In the genomic region with DNA sequence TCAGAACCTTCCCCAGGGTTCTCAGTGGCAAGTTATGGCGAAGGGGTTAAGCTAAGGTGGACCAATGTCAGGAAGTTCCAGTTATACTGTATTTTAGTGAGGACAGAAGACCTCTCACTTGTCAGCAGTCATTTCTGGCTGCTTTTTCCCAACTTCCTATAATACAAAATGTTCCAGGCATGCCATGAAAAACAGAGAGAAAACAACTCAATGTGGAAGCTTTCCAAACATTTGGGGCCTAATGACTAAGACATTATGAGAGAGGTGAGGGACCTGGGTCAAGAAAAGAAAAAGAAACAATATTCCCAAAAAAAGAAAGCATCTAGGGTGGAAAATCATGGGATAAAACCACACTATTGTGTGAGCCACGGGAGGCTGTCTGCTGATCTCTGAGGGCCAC, we compare ENCODE assay signal across 17 cellular contexts.
DNase-seq lines count a peak whose midpoint lies in the region; ATAC-seq and TF ChIP-seq lines count a peak whose summit lies in the region.
"Had no signal": no experiment of that assay in that cellular context is flagged by ENCODE, and none has a peak within 500 bp of the region (broad histone marks: within the 10 kb centered on the region; RNA-seq: fewer than 3 reads in every experiment).

No MANE protein-coding gene starts in this region.

- no peak overlapping the region for H3K4me3 ChIP-seq in left ventricle myocardium inferior
- H3K4me3 ChIP-seq in endodermal cell (ENCODE audit: low read length), result peak overlapping the region; percentile 65
- H3K4me3 ChIP-seq in mesendoderm (ENCODE audit: low read length), result no peak overlapping the region
- no peak overlapping the region for H3K4me3 ChIP-seq in tibial artery
- H3K4me3 ChIP-seq in psoas muscle, result no peak overlapping the region
- H3K4me3 ChIP-seq: BLaER1 had no signal

- peaks cover 5% of the 10 kb centered on the region for H3K79me2 ChIP-seq in mesendoderm (ENCODE audit: control insufficient read depth, insufficient read depth, low read length)

- H4K5ac ChIP-seq in mesendoderm (ENCODE audit: low read length), result no peak overlapping the region

- H3K9me3 ChIP-seq in left ventricle myocardium inferior (replicated peaks) (no peaks in the 10 kb centered on the region), endodermal cell (ENCODE audit: control insufficient read depth, low read length) (peaks cover 32% of the 10 kb centered on the region), tibial artery (no peaks in the 10 kb centered on the region), psoas muscle (no peaks in the 10 kb centered on the region)
- H3K9me3 ChIP-seq: BLaER1, Caco-2 had no signal

- H2BK5ac ChIP-seq in mesendoderm (ENCODE audit: low read length), result peak overlapping the region; percentile 20

- H3K23ac ChIP-seq in mesendoderm (ENCODE audit: low read length), result no peak overlapping the region

- H4K8ac ChIP-seq in mesendoderm (ENCODE audit: low read depth, low read length), result no peak overlapping the region

- peak overlapping the region; percentile 96 for H3K18ac ChIP-seq in mesendoderm (ENCODE audit: low read length)

- H3K4me3 Mint-ChIP-seq in endodermal cell, result no peak overlapping the region
- no peak overlapping the region for H3K4me3 Mint-ChIP-seq in activated CD4-positive, alpha-beta memory T cell treated with anti-CD3 and anti-CD28 coated beads, Interleukin-2, amount 10 ng/mL, durations not matched to agents 7 days and 5 days
- H3K4me3 Mint-ChIP-seq: CD8-positive, alpha-beta memory T cell; H9 had no signal

- H3K4ac ChIP-seq in mesendoderm (ENCODE audit: low read depth, low read length), result peak overlapping the region; percentile 87

- peak overlapping the region; percentile 7 for H2BK15ac ChIP-seq in mesendoderm (replicated peaks; ENCODE audit: low read depth)

- POLR2A ChIA-PET in activated CD4-positive, alpha-beta memory T cell treated with anti-CD3 and anti-CD28 coated beads, Interleukin-2, amount 10 ng/mL, durations not matched to agents 7 days and 5 days (lab: Charles Lee), result no interaction called here

- H3K27ac Mint-ChIP-seq in endodermal cell, result peak overlapping the region; percentile 74
- no peak overlapping the region for H3K27ac Mint-ChIP-seq in activated CD4-positive, alpha-beta memory T cell treated with anti-CD3 and anti-CD28 coated beads, Interleukin-2, amount 10 ng/mL, durations not matched to agents 7 days and 5 days
- H3K27ac Mint-ChIP-seq: CD8-positive, alpha-beta memory T cell; H9 had no signal

- peaks cover 20% of the 10 kb centered on the region for H3K9me3 Mint-ChIP-seq in endodermal cell
- no peaks in the 10 kb centered on the region for H3K9me3 Mint-ChIP-seq in activated CD4-positive, alpha-beta memory T cell treated with anti-CD3 and anti-CD28 coated beads, Interleukin-2, amount 10 ng/mL, durations not matched to agents 7 days and 5 days
- H3K9me3 Mint-ChIP-seq: CD8-positive, alpha-beta memory T cell had no signal

- H3K56ac ChIP-seq in mesendoderm (ENCODE audit: low read length), result no peak overlapping the region

- H3K4me1 Mint-ChIP-seq in endodermal cell, result peaks cover 51% of the 10 kb centered on the region
- no peaks in the 10 kb centered on the region for H3K4me1 Mint-ChIP-seq in activated CD4-positive, alpha-beta memory T cell treated with anti-CD3 and anti-CD28 coated beads, Interleukin-2, amount 10 ng/mL, durations not matched to agents 7 days and 5 days
- H3K4me1 Mint-ChIP-seq: CD8-positive, alpha-beta memory T cell had no signal

- CTCF ChIA-PET in activated CD4-positive, alpha-beta memory T cell treated with anti-CD3 and anti-CD28 coated beads, Interleukin-2, amount 10 ng/mL, durations not matched to agents 7 days and 5 days (lab: Charles Lee), result no interaction called here

- intact Hi-C loops in left ventricle myocardium inferior (cut with micrococcal nuclease), result no loop called here
- intact Hi-C loops in Right ventricle myocardium superior (cut with DNase I), result no loop called here
- intact Hi-C loops in tibial artery (cut with DNase I; ENCODE audit: low total_unique reads), result no loop called here
- intact Hi-C loops in psoas muscle (cut with DNase I), result no loop called here

- WGBS in endodermal cell (ENCODE audit: insufficient coverage in 1 of 2, insufficient read length in 1 of 2), 2 experiments, result 94 to 100% methylated on average over 1 to 2 of the region's 2 CpGs
- WGBS in mesendoderm (ENCODE audit: extremely low coverage, insufficient coverage, low lambda C conversion rate), result no CpG with 5 or more reads among the region's 2 CpGs
- WGBS in psoas muscle, 3 donors, result 54 to 69% (median 59%) methylated on average over 2 of the region's 2 CpGs

- no peaks in the 10 kb centered on the region for H3K4me1 ChIP-seq in left ventricle myocardium inferior
- peaks cover 5% of the 10 kb centered on the region for H3K4me1 ChIP-seq in endodermal cell (ENCODE audit: control insufficient read depth, insufficient read depth, low read length)
- peaks cover 5% of the 10 kb centered on the region for H3K4me1 ChIP-seq in mesendoderm (ENCODE audit: control insufficient read depth, low read depth, low read length)
- peaks cover 0 to 38% (median 10%) of the 10 kb centered on the region in 4 donors for H3K4me1 ChIP-seq in tibial artery
- no peaks in the 10 kb centered on the region for H3K4me1 ChIP-seq in psoas muscle
- H3K4me1 ChIP-seq: BLaER1 had no signal

- peak overlapping the region; percentile 18 for H3K27ac ChIP-seq in left ventricle myocardium inferior (replicated peaks)
- H3K27ac ChIP-seq in endodermal cell (ENCODE audit: low read depth, low read length), result no peak overlapping the region
- no peak overlapping the region for H3K27ac ChIP-seq in mesendoderm (ENCODE audit: low read depth, low read length)
- peak overlapping the region; percentile 43 to 47 for H3K27ac ChIP-seq in tibial artery
- H3K27ac ChIP-seq in psoas muscle, result no peak overlapping the region
- H3K27ac ChIP-seq: BLaER1 had no signal

- no peak for ATAC-seq in Right ventricle myocardium superior (ENCODE audit: poor library complexity)
- no peak for ATAC-seq in psoas muscle

- no peaks in the 10 kb centered on the region for H3K79me1 ChIP-seq in mesendoderm (ENCODE audit: low read length)

- no peaks in the 10 kb centered on the region for H3K27me3 Mint-ChIP-seq in endodermal cell (ENCODE audit: insufficient read depth)
- H3K27me3 Mint-ChIP-seq in activated CD4-positive, alpha-beta memory T cell treated with anti-CD3 and anti-CD28 coated beads, Interleukin-2, amount 10 ng/mL, durations not matched to agents 7 days and 5 days, result peaks cover 8% of the 10 kb centered on the region

- no peaks in the 10 kb centered on the region for H3K27me3 ChIP-seq in left ventricle myocardium inferior (ENCODE audit: low read depth)
- no peaks in the 10 kb centered on the region for H3K27me3 ChIP-seq in endodermal cell (ENCODE audit: control insufficient read depth, insufficient read depth, low read length, poor library complexity, severe bottlenecking)
- no peaks in the 10 kb centered on the region for H3K27me3 ChIP-seq in mesendoderm (ENCODE audit: insufficient read depth, low read length, poor library complexity)
- H3K27me3 ChIP-seq in tibial artery, result no peaks in the 10 kb centered on the region
- no peaks in the 10 kb centered on the region for H3K27me3 ChIP-seq in psoas muscle (ENCODE audit: insufficient read depth in 3 of 3, low read length in 2 of 3)
- H3K27me3 ChIP-seq: BLaER1 had no signal

- H3K4me2 ChIP-seq in mesendoderm (ENCODE audit: low read length), result no peak overlapping the region
- H3K4me2 ChIP-seq: BLaER1 had no signal

- H2AK5ac ChIP-seq in mesendoderm (ENCODE audit: low read length), result no peak overlapping the region

- TF ChIP-seq CTCF in left ventricle myocardium inferior (IDR thresholded peaks at IDR 0.05; ENCODE audit: borderline replicate concordance) (no peak), endodermal cell (conservative IDR thresholded peaks at IDR 0.05) (no peak), tibial artery (IDR thresholded peaks at IDR 0.05) (no peak), psoas muscle (IDR thresholded peaks at IDR 0.05) (no peak)

- peak overlapping the region; percentile 31 for H3K9ac ChIP-seq in endodermal cell (ENCODE audit: extremely low read depth, low read length, poor library complexity, severe bottlenecking)
- no peak overlapping the region for H3K9ac ChIP-seq in mesendoderm (ENCODE audit: low read length)
- H3K9ac ChIP-seq: BLaER1 had no signal

- H3K36me3 ChIP-seq in left ventricle myocardium inferior, result no peaks in the 10 kb centered on the region
- H3K36me3 ChIP-seq in endodermal cell (ENCODE audit: control insufficient read depth, insufficient read depth, low read length), result peaks cover 49% of the 10 kb centered on the region
- peaks cover 2% of the 10 kb centered on the region for H3K36me3 ChIP-seq in mesendoderm (ENCODE audit: control insufficient read depth, insufficient read depth, low read length)
- no peaks in the 10 kb centered on the region for H3K36me3 ChIP-seq in tibial artery
- no peaks in the 10 kb centered on the region for H3K36me3 ChIP-seq in psoas muscle (ENCODE audit: insufficient read depth in 1 of 2, low read depth in 1 of 2)
- H3K36me3 ChIP-seq: BLaER1 had no signal

- no peak for DNase-seq in left ventricle myocardium inferior
- DNase-seq in Right ventricle myocardium superior, result no peak
- no peak for DNase-seq in endodermal cell
- no peak for DNase-seq in mesendoderm
- DNase-seq in tibial artery, result no peak
- no peak for DNase-seq in central memory CD4-positive, alpha-beta T cell
- DNase-seq in activated CD4-positive, alpha-beta memory T cell treated with anti-CD3 and anti-CD28 coated beads, Interleukin-2, amount 10 ng/mL, durations not matched to agents 7 days and 5 days, result no peak
- no peak for DNase-seq in psoas muscle
- DNase-seq: 8988T; AML-193; Caco-2; CD8-positive, alpha-beta memory T cell; DND-41; GF-D8; GOT3; H9 had no signal

- H3K36me3 Mint-ChIP-seq in endodermal cell (ENCODE audit: low read depth), result peaks cover 55% of the 10 kb centered on the region
- no peaks in the 10 kb centered on the region for H3K36me3 Mint-ChIP-seq in activated CD4-positive, alpha-beta memory T cell treated with anti-CD3 and anti-CD28 coated beads, Interleukin-2, amount 10 ng/mL, durations not matched to agents 7 days and 5 days (ENCODE audit: low read depth)
- H3K36me3 Mint-ChIP-seq: CD8-positive, alpha-beta memory T cell had no signal

- peak overlapping the region; percentile 82 for H2BK120ac ChIP-seq in mesendoderm (ENCODE audit: low read depth, low read length)

Comparison
In these comparisons a context has a peak if more than half of its experiments do, and no peak if none do; other contexts are left out.
1. H3K27ac ChIP-seq: peak in left ventricle myocardium inferior (single experiment) and tibial artery (2 of 2); none in endodermal cell (single experiment), mesendoderm (single experiment) and psoas muscle (single experiment).